Comparison of ENCODE assay signal across 28 cellular contexts in the genomic region with DNA sequence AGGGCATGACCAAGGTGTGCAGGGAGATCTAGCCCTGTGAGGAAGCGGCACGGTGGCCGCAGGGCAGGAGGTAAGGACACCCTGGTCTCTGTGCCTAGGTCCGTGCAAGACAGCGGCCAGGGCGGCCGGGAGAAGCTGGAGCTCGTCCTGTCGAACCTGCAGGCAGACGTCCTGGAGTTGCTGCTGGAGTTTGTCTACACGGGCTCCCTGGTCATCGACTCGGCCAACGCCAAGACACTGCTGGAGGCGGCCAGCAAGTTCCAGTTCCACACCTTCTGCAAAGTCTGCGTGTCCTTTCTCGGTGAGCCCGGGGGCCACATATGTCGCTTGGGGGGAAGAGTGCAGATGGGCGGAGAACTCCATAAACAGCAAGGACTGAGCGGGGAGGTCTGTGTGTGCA.
"Had no signal": no experiment of that assay in that cellular context is flagged by ENCODE, and none has a peak within 500 bp of the region (broad histone marks: within the 10 kb centered on the region; RNA-seq: fewer than 3 reads in every experiment).

No MANE protein-coding gene starts in this region.

- H3K36me3 ChIP-seq: colonic mucosa had no signal

- H3K4me3 ChIP-seq: colonic mucosa, esophagus squamous epithelium, sigmoid colon, vagina had no signal

- H3K36me3 Mint-ChIP-seq: activated naive CD4-positive, alpha-beta T cell treated with anti-CD3 and anti-CD28 coated beads, Interleukin-2, amount 50 U/mL, for 72 hours had no signal

- H3K27me3 Mint-ChIP-seq: activated CD4-positive, alpha-beta T cell treated with anti-CD3 and anti-CD28 coated beads, Interleukin-2, amount 10 ng/mL, durations not matched to agents 7 days and 5 days; activated CD8-positive, alpha-beta T cell treated with anti-CD3 and anti-CD28 coated beads for 36 hours; activated T-helper 17 cell treated with anti-CD3 and anti-CD28 coated beads, Interleukin-2, amount 50 U/mL, for 72 hours; memory B cell; stimulated activated memory B cell treated with anti-CD40 and anti-IgM and Interleukin-4, amounts not matched to agents 10 μg/mL and 1 μg/mL and 100 μg/mL, for 72 hours; stimulated activated naive CD8-positive, alpha-beta T cell treated with anti-CD3 and anti-CD28 coated beads, Interleukin-15, amount 100 ng/mL, for 72 hours; type B pancreatic cell had no signal

- H3K9me3 ChIP-seq: colonic mucosa, esophagus squamous epithelium, sigmoid colon, vagina had no signal

- H3K4me3 Mint-ChIP-seq: activated CD4-positive, alpha-beta T cell treated with anti-CD3 and anti-CD28 coated beads, Interleukin-2, amount 10 ng/mL, durations not matched to agents 7 days and 5 days; activated CD8-positive, alpha-beta T cell treated with anti-CD3 and anti-CD28 coated beads for 36 hours; activated T-cell treated with anti-CD3 and anti-CD28 coated beads, Interleukin-2, amount 50 U/mL, for 4 hours; activated T-helper 17 cell treated with anti-CD3 and anti-CD28 coated beads, Interleukin-2, amount 50 U/mL, for 72 hours; memory B cell; stimulated activated memory B cell treated with anti-CD40 and anti-IgM and Interleukin-4, amounts not matched to agents 10 μg/mL and 1 μg/mL and 100 μg/mL, for 72 hours; stimulated activated naive CD8-positive, alpha-beta T cell treated with anti-CD3 and anti-CD28 coated beads, Interleukin-15, amount 100 ng/mL, for 72 hours; type B pancreatic cell had no signal

- H3K4me1 ChIP-seq: colonic mucosa, esophagus squamous epithelium, sigmoid colon, vagina had no signal

- H3K4me1 Mint-ChIP-seq: activated CD4-positive, alpha-beta T cell treated with anti-CD3 and anti-CD28 coated beads, Interleukin-2, amount 10 ng/mL, durations not matched to agents 7 days and 5 days; activated T-helper 17 cell treated with anti-CD3 and anti-CD28 coated beads, Interleukin-2, amount 50 U/mL, for 72 hours; memory B cell; stimulated activated memory B cell treated with anti-CD40 and anti-IgM and Interleukin-4, amounts not matched to agents 10 μg/mL and 1 μg/mL and 100 μg/mL, for 72 hours had no signal

- H3K27ac Mint-ChIP-seq: activated CD4-positive, alpha-beta T cell treated with anti-CD3 and anti-CD28 coated beads, Interleukin-2, amount 10 ng/mL, durations not matched to agents 7 days and 5 days; activated CD8-positive, alpha-beta T cell treated with anti-CD3 and anti-CD28 coated beads for 36 hours; activated T-helper 17 cell treated with anti-CD3 and anti-CD28 coated beads, Interleukin-2, amount 50 U/mL, for 72 hours; memory B cell; stimulated activated memory B cell treated with anti-CD40 and anti-IgM and Interleukin-4, amounts not matched to agents 10 μg/mL and 1 μg/mL and 100 μg/mL, for 72 hours had no signal

- ATAC-seq: activated CD8-positive, alpha-beta T cell treated with anti-CD3 and anti-CD28 coated beads for 36 hours; activated naive CD4-positive, alpha-beta T cell treated with anti-CD3 and anti-CD28 coated beads, Interleukin-2, amount 50 U/mL, for 72 hours; activated T-cell treated with anti-CD3 and anti-CD28 coated beads, Interleukin-2, amount 50 U/mL, for 4 hours; activated T-helper 17 cell treated with anti-CD3 and anti-CD28 coated beads, Interleukin-2, amount 50 U/mL, for 72 hours; stimulated activated memory B cell treated with anti-CD40 and anti-IgM and Interleukin-4, amounts not matched to agents 10 μg/mL and 1 μg/mL and 100 μg/mL, for 72 hours; stimulated activated naive CD8-positive, alpha-beta T cell treated with anti-CD3 and anti-CD28 coated beads, Interleukin-15, amount 100 ng/mL, for 72 hours had no signal

- H3K9me3 Mint-ChIP-seq: activated CD4-positive, alpha-beta T cell treated with anti-CD3 and anti-CD28 coated beads, Interleukin-2, amount 10 ng/mL, durations not matched to agents 7 days and 5 days; activated CD8-positive, alpha-beta T cell treated with anti-CD3 and anti-CD28 coated beads for 36 hours; activated naive CD4-positive, alpha-beta T cell treated with anti-CD3 and anti-CD28 coated beads, Interleukin-2, amount 50 U/mL, for 72 hours; activated T-cell treated with anti-CD3 and anti-CD28 coated beads, Interleukin-2, amount 50 U/mL, for 4 hours; activated T-helper 17 cell treated with anti-CD3 and anti-CD28 coated beads, Interleukin-2, amount 50 U/mL, for 72 hours; memory B cell; stimulated activated memory B cell treated with anti-CD40 and anti-IgM and Interleukin-4, amounts not matched to agents 10 μg/mL and 1 μg/mL and 100 μg/mL, for 72 hours; stimulated activated naive CD8-positive, alpha-beta T cell treated with anti-CD3 and anti-CD28 coated beads, Interleukin-15, amount 100 ng/mL, for 72 hours; type B pancreatic cell had no signal

- H3K27ac ChIP-seq: colonic mucosa, epithelial cell of prostate, esophagus squamous epithelium, sigmoid colon, vagina had no signal

- H3K27me3 ChIP-seq: colonic mucosa, esophagus squamous epithelium, sigmoid colon, vagina had no signal

- FAIRE-seq: bronchial epithelial cell, endometrium, islet of Langerhans, small intestine had no signal

- DNase-seq: activated CD4-positive, alpha-beta T cell treated with anti-CD3 and anti-CD28 coated beads, Interleukin-2, amount 10 ng/mL, durations not matched to agents 7 days and 5 days; activated CD4-positive, CD25-positive, alpha-beta regulatory T cell treated with anti-CD3 and anti-CD28 coated beads, Interleukin-2, amount 50 U/mL, for 72 hours; activated CD8-positive, alpha-beta T cell treated with anti-CD3 and anti-CD28 coated beads for 36 hours; activated gamma-delta T cell treated with Interleukin-2 at 50 U/mL for 16 hours; activated T-cell treated with anti-CD3 and anti-CD28 coated beads, Interleukin-2, amount 50 U/mL, for 4 hours; colonic mucosa; effector CD8-positive, alpha-beta T cell; esophagus squamous epithelium; foreskin melanocyte; occipital lobe; small intestine; stimulated activated CD4-positive, alpha-beta T cell treated with anti-CD3 and anti-CD28 coated beads, Interleukin-1b, Interleukin-23, amount 100 ng/mL, for 48 hours; stimulated activated CD4-positive, alpha-beta T cell treated with anti-CD3 and anti-CD28 coated beads, Interleukin-4, amount 100 ng/mL, for 4 hours; stimulated activated CD8-positive, alpha-beta memory T cell treated with anti-CD3 and anti-CD28 coated beads, Interleukin-4, amount 100 ng/mL, for 48 hours; stimulated activated naive CD8-positive, alpha-beta T cell treated with anti-CD3 and anti-CD28 coated beads, Interleukin-15, amount 100 ng/mL, for 72 hours; substantia nigra; T-helper 2 cell had no signal
